In genomic region chr15:33516563-33516962, GRCh38 we compare ENCODE assay signal across 33 cellular contexts.
"Had no signal": no experiment of that assay in that cellular context is flagged by ENCODE, and none has a peak within 500 bp of the region (broad histone marks: within the 10 kb centered on the region; RNA-seq: fewer than 3 reads in every experiment).

No MANE protein-coding gene starts in this region.

- H3K36me3 Mint-ChIP-seq: naive thymus-derived CD4-positive, alpha-beta T cell; natural killer cell; stimulated activated memory B cell treated with anti-CD40 and anti-IgM and Interleukin-4, amounts not matched to agents 10 μg/mL and 1 μg/mL and 100 μg/mL, for 72 hours; type B pancreatic cell had no signal

- H3K27me3 ChIP-seq: ovary, spleen, suprapubic skin, testis, tibial artery, transverse colon, upper lobe of right lung, uterus had no signal

- H3K4me1 ChIP-seq: parathyroid adenoma, spleen, suprapubic skin, testis, tibial artery, transverse colon, upper lobe of right lung, uterus had no signal

- H3K9me3 ChIP-seq: neutrophil, ovary, psoas muscle, spleen, suprapubic skin, testis, tibial artery, transverse colon, upper lobe of right lung, uterus had no signal

- H3K9me3 Mint-ChIP-seq: natural killer cell; nephron; neural crest cell; stimulated activated memory B cell treated with anti-CD40 and anti-IgM and Interleukin-4, amounts not matched to agents 10 μg/mL and 1 μg/mL and 100 μg/mL, for 72 hours; stimulated activated naive CD8-positive, alpha-beta T cell treated with anti-CD3 and anti-CD28 coated beads, Interleukin-15, amount 100 ng/mL, for 72 hours; type B pancreatic cell had no signal

- H3K27me3 Mint-ChIP-seq: progenitor cell of endocrine pancreas; stimulated activated memory B cell treated with anti-CD40 and anti-IgM and Interleukin-4, amounts not matched to agents 10 μg/mL and 1 μg/mL and 100 μg/mL, for 72 hours had no signal

- H3K4me2 ChIP-seq: smooth muscle cell had no signal

- H3K79me2 ChIP-seq: parathyroid adenoma had no signal

- DNase-seq: naive thymus-derived CD4-positive, alpha-beta T cell; natural killer cell; nucleus accumbens; ovary; posterior cingulate gyrus; psoas muscle; right cardiac atrium; spleen; stimulated activated CD4-positive, alpha-beta T cell treated with anti-CD3 and anti-CD28 coated beads, Interleukin-12 subunit alpha, Interleukin-12 subunit beta, amount 100 ng/mL, for 4 hours; stimulated activated CD4-positive, alpha-beta T cell treated with anti-CD3 and anti-CD28 coated beads, Interleukin-1b, Interleukin-23, amount 100 ng/mL, for 48 hours; stimulated activated CD4-positive, alpha-beta T cell treated with anti-CD3 and anti-CD28 coated beads, Interleukin-4, amount 100 ng/mL, for 1 hour; stimulated activated CD4-positive, alpha-beta T cell treated with anti-CD3 and anti-CD28 coated beads, Interleukin-4, amount 100 ng/mL, for 4 hours; stimulated activated CD8-positive, alpha-beta memory T cell treated with anti-CD3 and anti-CD28 coated beads, Interleukin-4, amount 100 ng/mL, for 48 hours; stimulated activated naive CD4-positive, alpha-beta T cell; stimulated activated naive CD8-positive, alpha-beta T cell treated with anti-CD3 and anti-CD28 coated beads, Interleukin-15, amount 100 ng/mL, for 72 hours; stimulated activated naive CD8-positive, alpha-beta T cell treated with anti-CD3 and anti-CD28 coated beads, Interleukin-15, Interleukin-2, amounts not matched to agents 100 U/mL and 50 U/mL, for 24 hours; substantia nigra; testis; tibial artery; transverse colon; upper lobe of right lung; uterus had no signal

- H3K36me3 ChIP-seq: neutrophil, ovary, spleen, suprapubic skin, tibial artery, transverse colon, upper lobe of right lung, uterus had no signal

- H2AFZ ChIP-seq: parathyroid adenoma had no signal

- H3K27ac Mint-ChIP-seq: naive thymus-derived CD4-positive, alpha-beta T cell; natural killer cell; nephron; progenitor cell of endocrine pancreas; stimulated activated memory B cell treated with anti-CD40 and anti-IgM and Interleukin-4, amounts not matched to agents 10 μg/mL and 1 μg/mL and 100 μg/mL, for 72 hours; type B pancreatic cell had no signal

- H3K9ac ChIP-seq: parathyroid adenoma had no signal

- ATAC-seq: naive thymus-derived CD4-positive, alpha-beta T cell; natural killer cell; psoas muscle; right cardiac atrium; sciatic nerve; stimulated activated memory B cell treated with anti-CD40 and anti-IgM and Interleukin-4, amounts not matched to agents 10 μg/mL and 1 μg/mL and 100 μg/mL, for 72 hours; stimulated activated naive CD8-positive, alpha-beta T cell treated with anti-CD3 and anti-CD28 coated beads, Interleukin-15, amount 100 ng/mL, for 72 hours; stimulated activated naive CD8-positive, alpha-beta T cell treated with anti-CD3 and anti-CD28 coated beads, Interleukin-15, Interleukin-2, amounts not matched to agents 100 U/mL and 50 U/mL, for 24 hours; upper lobe of right lung had no signal

- H3K4me3 Mint-ChIP-seq: naive thymus-derived CD4-positive, alpha-beta T cell; natural killer cell; nephron; neural crest cell; stimulated activated memory B cell treated with anti-CD40 and anti-IgM and Interleukin-4, amounts not matched to agents 10 μg/mL and 1 μg/mL and 100 μg/mL, for 72 hours; stimulated activated naive CD8-positive, alpha-beta T cell treated with anti-CD3 and anti-CD28 coated beads, Interleukin-15, amount 100 ng/mL, for 72 hours; type B pancreatic cell had no signal

- H3K27ac ChIP-seq: neutrophil, ovary, parathyroid adenoma, psoas muscle, skin epidermis, spleen, suprapubic skin, testis, tibial artery, transverse colon, upper lobe of right lung, uterus had no signal

- H3K4me3 ChIP-seq: ovary, psoas muscle, skin epidermis, smooth muscle cell, spleen, suprapubic skin, testis, tibial artery, transverse colon, upper lobe of right lung, uterus had no signal

- H3K4me1 Mint-ChIP-seq: naive thymus-derived CD4-positive, alpha-beta T cell; natural killer cell; stimulated activated memory B cell treated with anti-CD40 and anti-IgM and Interleukin-4, amounts not matched to agents 10 μg/mL and 1 μg/mL and 100 μg/mL, for 72 hours; stimulated activated naive CD8-positive, alpha-beta T cell treated with anti-CD3 and anti-CD28 coated beads, Interleukin-15, amount 100 ng/mL, for 72 hours had no signal
